In the genomic region with DNA sequence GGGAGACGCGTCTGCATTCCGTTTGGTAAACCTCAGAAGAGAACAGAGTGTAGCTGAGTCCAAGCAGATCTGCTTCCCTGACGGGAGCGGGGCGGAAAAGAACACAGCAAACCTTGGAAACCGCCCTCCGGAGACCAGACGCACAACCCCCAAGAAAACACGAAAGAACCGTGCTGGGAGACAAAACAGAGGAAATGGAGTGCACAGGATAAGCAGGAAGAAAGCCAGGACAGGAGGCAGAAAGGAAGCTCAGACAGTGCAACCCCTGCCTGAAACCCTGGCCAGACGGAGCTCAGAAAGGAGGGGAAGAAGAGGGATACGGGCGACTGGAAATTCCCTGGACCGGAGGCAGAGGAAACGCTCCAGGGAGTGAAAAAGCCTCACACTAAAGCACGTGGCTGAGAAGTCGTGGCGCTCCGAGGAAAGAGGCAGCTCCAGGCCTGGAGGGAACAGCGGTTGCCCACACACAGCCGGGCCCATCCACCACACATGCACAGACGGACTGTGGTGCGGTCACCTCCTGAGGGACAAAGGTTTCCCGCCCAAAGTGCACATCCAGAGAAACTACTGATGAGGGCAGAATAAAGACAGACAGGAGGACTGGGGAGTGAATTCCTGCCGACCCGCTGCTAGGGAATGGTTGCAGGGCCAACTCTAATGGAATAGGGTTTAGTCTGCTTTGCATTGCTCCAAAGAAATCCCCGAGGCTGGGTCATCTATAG, we compare ENCODE assay signal across 16 cellular contexts. TPM values are rescaled to one million over a fixed set of nuclear protein-coding genes. Genes with fewer than 3 reads are reported as not detected.
DNase-seq lines count a peak whose midpoint lies in the region; ATAC-seq and TF ChIP-seq lines count a peak whose summit lies in the region.
"Had no signal": no experiment of that assay in that cellular context is flagged by ENCODE, and none has a peak within 500 bp of the region (broad histone marks: within the 10 kb centered on the region; RNA-seq: fewer than 3 reads in every experiment).

No MANE protein-coding gene starts in this region.

- H3K27me3 ChIP-seq in GM23338 (ENCODE audit: insufficient read depth) (peaks cover 5% of the 10 kb centered on the region; the same call in 1 of the 2 replicates), right cardiac atrium (ENCODE audit: control insufficient read depth, insufficient read depth) (no peaks in the 10 kb centered on the region)

- H3K4me1 ChIP-seq in GM23338 (ENCODE audit: insufficient read depth) (peaks cover 3% of the 10 kb centered on the region; the same call in 1 of the 2 replicates), right cardiac atrium (ENCODE audit: control insufficient read depth, insufficient read depth, low read length) (no peaks in the 10 kb centered on the region)

- H2AFZ ChIP-seq in GM23338 = peak overlapping the region; percentile 95

- peaks cover 26% of the 10 kb centered on the region for H3K27me3 Mint-ChIP-seq in GM23338 (ENCODE audit: insufficient read depth, low read depth, poor library complexity)

- TF ChIP-seq CTCF in GM23338 (conservative IDR thresholded peaks at IDR 0.05; ENCODE audit: low read depth in 2 of 2) = no peak
- TF ChIP-seq CTCF in astrocyte of the spinal cord (IDR thresholded peaks at IDR 0.05; ENCODE audit: low read depth, low read length) = no peak

- no peak overlapping the region for H3K27ac ChIP-seq in GM23338 (ENCODE audit: low read depth)
- no peak overlapping the region for H3K27ac ChIP-seq in right cardiac atrium (ENCODE audit: low read length)
- H3K27ac ChIP-seq: SJCRH30 had no signal

- no peaks in the 10 kb centered on the region for H3K36me3 ChIP-seq in GM23338 (ENCODE audit: insufficient read depth)
- H3K36me3 ChIP-seq: esophagus muscularis mucosa, SJCRH30 had no signal

- no peaks in the 10 kb centered on the region for H3K36me3 Mint-ChIP-seq in GM23338 (ENCODE audit: low read depth)
- H3K36me3 Mint-ChIP-seq: CD8-positive, alpha-beta T cell had no signal

- H3K4me3 ChIP-seq in GM23338 (no peak overlapping the region), astrocyte of the spinal cord (ENCODE audit: low read depth, low read length) (no peak overlapping the region), right cardiac atrium (ENCODE audit: low read length) (no peak overlapping the region)
- H3K4me3 ChIP-seq: esophagus muscularis mucosa, SJCRH30 had no signal

- ATAC-seq in GM23338 = peak; percentile 19
- ATAC-seq in right cardiac atrium = peak; percentile 40 to 72
- peak; percentile 38 for ATAC-seq in sciatic nerve
- ATAC-seq in GM18517 (IDR thresholded peaks at IDR 0.05; ENCODE audit: unreplicated experiment) = no peak
- ATAC-seq in HG02981 (IDR thresholded peaks at IDR 0.05; ENCODE audit: unreplicated experiment) = no peak
- ATAC-seq: CD8-positive, alpha-beta T cell had no signal

- intact Hi-C loops in right cardiac atrium (cut with DNase I) (no loop called here), sciatic nerve (cut with DNase I) (no loop called here)

- no peak overlapping the region for H3K4me2 ChIP-seq in GM23338

- peaks cover 8% of the 10 kb centered on the region; the same call in 1 of the 2 replicates for H3F3A ChIP-seq in GM23338 (replicated peaks; ENCODE audit: low read depth)

- in situ Hi-C loops in astrocyte of the spinal cord (cut with HindIII; ENCODE audit: low sequenced_read_pairs) = no loop called here

- WGBS in right cardiac atrium = 37% methylated on average over 28 of the region's 28 CpGs

- H3K79me2 ChIP-seq in GM23338 (replicated peaks; ENCODE audit: insufficient read depth) = no peaks in the 10 kb centered on the region

- no peak overlapping the region for H3K27ac Mint-ChIP-seq in GM23338
- H3K27ac Mint-ChIP-seq: CD8-positive, alpha-beta T cell had no signal

- no peaks in the 10 kb centered on the region for H4K20me1 ChIP-seq in GM23338 (replicated peaks; ENCODE audit: insufficient read depth)

- peaks cover 21% of the 10 kb centered on the region for H3K4me1 Mint-ChIP-seq in GM23338

- H3K4me3 Mint-ChIP-seq in GM23338 = no peak overlapping the region
- H3K4me3 Mint-ChIP-seq: CD8-positive, alpha-beta T cell had no signal

- DNase-seq in GM23338 (ENCODE audit: low spot score) = no peak
- peak; percentile 31 for DNase-seq in astrocyte of the spinal cord (ENCODE audit: low read depth, low spot score)
- DNase-seq in right cardiac atrium = no peak
- no peak for DNase-seq in sciatic nerve (ENCODE audit: low spot score)
- no peak for DNase-seq in NCI-H82 treated with DMSO at 0.1 percent for 48 hours (lab: John Stamatoyannopoulos, UW; ENCODE audit: unreplicated experiment)
- DNase-seq in DMS114 treated with DMSO at 0.1 percent for 48 hours (lab: John Stamatoyannopoulos, UW; ENCODE audit: unreplicated experiment) = no peak
- DNase-seq: activated naive CD4-positive, alpha-beta T cell treated with Interleukin-2 at 50 U/mL for 16 hours; CD8-positive, alpha-beta T cell; cerebellar nuclear complex; NCI-H748 treated with DMSO at 0.1 percent for 48 hours; SJCRH30 had no signal

- no peaks in the 10 kb centered on the region for H3K9me3 Mint-ChIP-seq in GM23338
- H3K9me3 Mint-ChIP-seq: CD8-positive, alpha-beta T cell had no signal

- no peaks in the 10 kb centered on the region for H3K9me2 ChIP-seq in GM23338 (ENCODE audit: insufficient read depth)

- no peaks in the 10 kb centered on the region for H3K9me3 ChIP-seq in right cardiac atrium (ENCODE audit: control insufficient read depth, low read length)
- H3K9me3 ChIP-seq: esophagus muscularis mucosa, SJCRH30 had no signal

TF ChIP-seq in GM23338, 12 proteins besides CTCF, POLR2A, EP300 and RAD21 (continues in another document):
- TF ChIP-seq ZNF331 (CRISPR knock-in tag; IDR thresholded peaks at IDR 0.05; ENCODE audit: low read depth) (no peak), EZH2 (IDR thresholded peaks at IDR 0.05; ENCODE audit: low read depth, unreplicated experiment) (no peak)

RNA-seq across cellular contexts. Expression of gene DPEP1, which starts 10.2 kb away (rescaled TPM):
- total RNA-seq in GM23338 (2014; rRNA removed; shearing (Covaris generic)) = 0.93 and 2.3 TPM in 2 replicates
- polyA plus RNA-seq in GM23338 (2016; fragmentation: Nextera tagmentation; extraction: Ambion mirVana) (0.38 and 1.7 TPM in 2 replicates), right cardiac atrium (0.18 TPM)
- total RNA-seq in right cardiac atrium (under 1 TPM in 2 of 4 donors, not detected in 2; 0.31 to 0.53 TPM), sciatic nerve (not detected)
- total RNA-seq: activated CD8-positive, alpha-beta memory T cell treated with anti-CD3 and anti-CD28 coated beads for 36 hours; CD8-positive, alpha-beta T cell; myocyte had no signal

RNA-seq across cellular contexts. Expression of gene CHMP1A, which starts 33.8 kb away (rescaled TPM):
- 60.1 and 81.9 TPM in 2 replicates for total RNA-seq in GM23338 (2014; rRNA removed; shearing (Covaris generic))
- polyA plus RNA-seq in GM23338 (2016; fragmentation: Nextera tagmentation; extraction: Ambion mirVana) (42.3 TPM in 2 replicates), right cardiac atrium (35.1 TPM)
- total RNA-seq in right cardiac atrium (10 to 100 TPM; 36.2 to 48.8 (median 38.7) TPM), sciatic nerve (55.8 TPM)

RNA-seq across cellular contexts. Expression of gene SPATA33, which starts 34.0 kb away (rescaled TPM):
- 5.8 and 6.6 TPM in 2 replicates for total RNA-seq in GM23338 (2014; rRNA removed; shearing (Covaris generic))
- polyA plus RNA-seq in GM23338 (2016; fragmentation: Nextera tagmentation; extraction: Ambion mirVana) (13.9 and 17.4 TPM in 2 replicates), right cardiac atrium (2.4 TPM)
- total RNA-seq in right cardiac atrium (1 to 10 TPM; 1.4 to 5.3 (median 3.3) TPM), sciatic nerve (6.5 TPM)

RNA-seq across cellular contexts. Expression of gene CPNE7, which starts 48.1 kb away (rescaled TPM):
- 15.7 and 18.4 TPM in 2 replicates for total RNA-seq in GM23338 (2014; rRNA removed; shearing (Covaris generic))
- polyA plus RNA-seq in GM23338 (2016; fragmentation: Nextera tagmentation; extraction: Ambion mirVana) (10.0 and 11.2 TPM in 2 replicates), right cardiac atrium (not detected)
- total RNA-seq in right cardiac atrium (not detected), sciatic nerve (not detected)
- total RNA-seq: SJCRH30 had no signal

Comparison
In these comparisons a context has a peak if more than half of its experiments do, and no peak if none do; other contexts are left out.
1. ATAC-seq: peak in GM23338 (single experiment), right cardiac atrium (2 of 2) and sciatic nerve (single experiment); none in GM18517 (single experiment) and HG02981 (single experiment).